Comparison of ENCODE assay signal across 8 cellular contexts in the genomic region with DNA sequence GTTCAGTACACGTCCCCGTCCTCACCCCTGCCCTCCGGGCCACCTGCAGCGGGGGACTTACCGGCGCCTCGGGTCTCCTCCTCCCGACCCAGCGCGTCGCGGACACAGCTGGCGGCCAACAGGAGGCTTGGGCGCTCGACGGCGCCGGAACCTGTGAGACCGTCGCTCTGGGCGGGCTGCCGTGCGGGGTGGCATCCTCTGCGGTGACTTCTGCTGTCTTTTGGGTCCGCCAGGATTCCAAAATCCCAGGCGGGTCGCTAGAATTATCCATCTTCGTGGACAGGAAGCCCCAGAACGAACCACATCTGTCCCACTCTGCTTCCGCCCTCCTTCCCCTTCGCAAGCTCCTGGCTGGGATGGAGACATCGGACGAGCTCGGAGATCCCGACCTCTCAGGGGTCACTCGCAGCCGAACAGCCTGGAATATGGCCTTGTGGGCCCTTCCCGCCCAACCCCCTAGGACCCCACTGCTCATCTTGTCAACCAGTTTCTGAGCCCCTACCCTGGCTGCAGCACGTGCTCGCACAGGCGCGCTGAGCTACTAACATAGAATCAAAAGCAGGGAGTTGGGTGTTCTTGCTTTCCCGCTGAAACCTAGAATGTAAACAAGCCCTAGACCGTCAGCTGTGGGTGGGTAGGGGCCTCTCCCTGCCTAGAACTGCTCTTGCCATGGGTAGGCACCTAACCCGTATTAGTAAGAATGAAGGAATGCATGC. TPM values are rescaled to one million over a fixed set of nuclear protein-coding genes. Genes with fewer than 3 reads are reported as not detected.
DNase-seq lines count a peak whose midpoint lies in the region; ATAC-seq lines count a peak whose summit lies in the region.

No MANE protein-coding gene starts in this region.

- 32 to 34% methylated on average over 45 of the region's 45 CpGs for WGBS in ectodermal cell, 2 experiments

- no peaks in the 10 kb centered on the region for H3K9me3 ChIP-seq in ectodermal cell (ENCODE audit: control insufficient read depth, low read length)
- H3K9me3 ChIP-seq in naive thymus-derived CD4-positive, alpha-beta T cell (ENCODE audit: control insufficient read depth in 2 of 3, low read length in 3 of 3): no peaks in the 10 kb centered on the region

- peaks cover 13 to 31% (median 24%) of the 10 kb centered on the region in 7 donors for H3K4me1 Mint-ChIP-seq in naive thymus-derived CD4-positive, alpha-beta T cell

- H3K27ac Mint-ChIP-seq in naive thymus-derived CD4-positive, alpha-beta T cell: peak overlapping the region; percentile 6 to 93 (median 80)

- H3K4me3 Mint-ChIP-seq in naive thymus-derived CD4-positive, alpha-beta T cell: peak overlapping the region; percentile 83 to 96 (median 92)

- H3K27me3 ChIP-seq in ectodermal cell (ENCODE audit: control insufficient read depth, insufficient read depth, low read length, poor library complexity, severe bottlenecking): peaks cover 37% of the 10 kb centered on the region
- H3K27me3 ChIP-seq in naive thymus-derived CD4-positive, alpha-beta T cell (ENCODE audit: control insufficient read depth in 2 of 2, insufficient read depth in 2 of 2, low read length in 2 of 2): no peaks in the 10 kb centered on the region

- H3K4me1 ChIP-seq in ectodermal cell (ENCODE audit: control insufficient read depth, insufficient read depth, low read length): no peaks in the 10 kb centered on the region
- peaks cover 0 to 10% of the 10 kb centered on the region in 2 donors for H3K4me1 ChIP-seq in naive thymus-derived CD4-positive, alpha-beta T cell (ENCODE audit: control insufficient read depth in 2 of 2, insufficient read depth in 2 of 2, low read length in 2 of 2)

- POLR2A ChIA-PET in naive thymus-derived CD4-positive, alpha-beta T cell (lab: Charles Lee): interaction anchor here (0.9 to 3.4 kb wide), 8 partner anchors 19 to 253 kb away, joined by 3 to 17 read pairs (median 3); no protein-coding TSS in a partner anchor

- H3K36me3 Mint-ChIP-seq in naive thymus-derived CD4-positive, alpha-beta T cell: peaks cover 0 to 3% (median 0%) of the 10 kb centered on the region in 5 donors

- intact Hi-C loops in naive thymus-derived CD4-positive, alpha-beta T cell (cut with micrococcal nuclease): loop anchor here (2.0 to 5.0 kb wide), 4 partner anchors 179 to 486 kb away; partner anchors contain the start of genes PHAX (in 1 of the 2) and PRRC1 (in 1 of the 2)

- CTCF ChIA-PET in naive thymus-derived CD4-positive, alpha-beta T cell (lab: Charles Lee): interaction anchor here (0.6 to 1.8 kb wide), 3 partner anchors 42 to 253 kb away, joined by 3 to 7 read pairs (median 4); no protein-coding TSS in a partner anchor

- DNase-seq in T follicular helper cell (ENCODE audit: low read depth) (peak; percentile 1), OCI-M2 (lab: John Stamatoyannopoulos, UW; ENCODE audit: unreplicated experiment) (no peak), kidney tubule cell (ENCODE audit: low spot score) (no peak)
- DNase-seq in naive thymus-derived CD4-positive, alpha-beta T cell: peak in 6 of 9 donors; percentile 12 to 44 (median 16)
- no peak for DNase-seq in effector CD8-positive, alpha-beta T cell (lab: John Stamatoyannopoulos, UW)

- H3K9me3 Mint-ChIP-seq in naive thymus-derived CD4-positive, alpha-beta T cell: peaks cover 0 to 1% (median 0%) of the 10 kb centered on the region in 11 donors

- ATAC-seq in GM18511 (IDR thresholded peaks at IDR 0.05; ENCODE audit: unreplicated experiment) (peak; percentile 26), HG02840 (IDR thresholded peaks at IDR 0.05; ENCODE audit: low FRiP score, unreplicated experiment) (peak; percentile 23)
- no peak for ATAC-seq in naive thymus-derived CD4-positive, alpha-beta T cell

- no peak overlapping the region for H3K27ac ChIP-seq in ectodermal cell (ENCODE audit: insufficient read depth, low read depth, low read length, poor library complexity, severe bottlenecking)
- H3K27ac ChIP-seq in naive thymus-derived CD4-positive, alpha-beta T cell (ENCODE audit: low read depth, low read length): peak overlapping the region; percentile 78

- H3K27me3 Mint-ChIP-seq in naive thymus-derived CD4-positive, alpha-beta T cell: peaks cover 0 to 53% (median 0%) of the 10 kb centered on the region in 5 donors

- H3K4me3 ChIP-seq in ectodermal cell (ENCODE audit: insufficient read depth, low read depth, low read length): peak overlapping the region; percentile 75
- peak overlapping the region; percentile 79 for H3K4me3 ChIP-seq in naive thymus-derived CD4-positive, alpha-beta T cell (ENCODE audit: low read length)

- H3K36me3 ChIP-seq in ectodermal cell (ENCODE audit: control insufficient read depth, insufficient read depth, low read length): no peaks in the 10 kb centered on the region
- peaks cover 0 to 7% (median 0%) of the 10 kb centered on the region in 3 experiments for H3K36me3 ChIP-seq in naive thymus-derived CD4-positive, alpha-beta T cell (ENCODE audit: control insufficient read depth in 2 of 3, insufficient read depth in 3 of 3, low read length in 3 of 3)

RNA-seq across cellular contexts. Expression of gene MARCHF3, which starts 0.9 kb away (rescaled TPM):
- polyA plus RNA-seq in ectodermal cell (2013, experiment 1 of 4): 1.9 TPM
- polyA plus RNA-seq in ectodermal cell (2013, experiment 2 of 4): 2.6 TPM
- polyA plus RNA-seq in ectodermal cell (2013, experiment 3 of 4): 2.1 TPM
- 2.6 TPM for polyA plus RNA-seq in ectodermal cell (2013, experiment 4 of 4)
- total RNA-seq in naive thymus-derived CD4-positive, alpha-beta T cell: 10 to 100 TPM in 3 of 5 experiments, 1 to 10 TPM in 2; 3.1 to 15.4 (median 13.0) TPM
- polyA plus RNA-seq in naive thymus-derived CD4-positive, alpha-beta T cell: 10 to 100 TPM; 10.8 to 14.9 TPM

RNA-seq across cellular contexts. Expression of gene C5orf63, which starts 42.0 kb away (rescaled TPM):
- polyA plus RNA-seq in ectodermal cell (2013, experiment 1 of 4): not detected
- polyA plus RNA-seq in ectodermal cell (2013, experiment 2 of 4): not detected
- polyA plus RNA-seq in ectodermal cell (2013, experiment 3 of 4): not detected
- not detected for polyA plus RNA-seq in ectodermal cell (2013, experiment 4 of 4)
- 10 to 100 TPM in 4 of 5 experiments, 1 to 10 TPM in 1; 9.2 to 20.7 (median 11.9) TPM for total RNA-seq in naive thymus-derived CD4-positive, alpha-beta T cell
- 1 to 10 TPM; 4.3 to 4.7 TPM for polyA plus RNA-seq in naive thymus-derived CD4-positive, alpha-beta T cell

Comparison
In these comparisons a context has a peak if more than half of its experiments do, and no peak if none do; other contexts are left out.
1. DNase-seq: peak in T follicular helper cell (single experiment) and naive thymus-derived CD4-positive, alpha-beta T cell (6 of 9); none in effector CD8-positive, alpha-beta T cell (single experiment), OCI-M2 (single experiment) and kidney tubule cell (single experiment).